1 cellular context compared by ENCODE assay signal in the genomic region with DNA sequence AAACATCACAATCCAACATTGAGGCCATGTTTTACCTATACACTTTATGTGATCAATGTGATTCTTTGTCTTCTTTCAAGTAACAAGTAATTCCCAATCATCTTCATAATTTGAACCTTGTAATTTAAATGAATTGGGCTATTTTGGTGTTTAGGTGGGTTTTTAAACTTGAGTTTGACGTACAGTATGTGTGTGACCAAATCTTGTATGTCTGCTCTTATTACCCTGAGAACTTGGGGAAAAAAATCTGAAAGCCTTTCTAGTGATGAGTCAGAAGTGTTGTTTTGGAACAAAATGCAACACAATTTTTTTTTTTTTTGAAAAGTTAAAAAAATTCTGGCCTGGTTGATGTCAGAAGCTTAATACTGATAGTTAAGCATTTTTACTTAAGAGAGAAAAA.
TF ChIP-seq lines count a peak whose summit lies in the region.

No MANE protein-coding gene starts in this region.

TF ChIP-seq in SK-N-SH, 30 proteins besides CTCF, POLR2A, EP300 and RAD21 (continued from another document):
- TF ChIP-seq RXRA (IDR thresholded peaks at IDR 0.05; ENCODE audit: borderline replicate concordance, low read depth): no peak
- no peak for TF ChIP-seq GATA2 (CRISPR knock-in tag; IDR thresholded peaks at IDR 0.05)
- TF ChIP-seq JUND (IDR thresholded peaks at IDR 0.05): peak; percentile 55
